9 cellular contexts compared by ENCODE assay signal in genomic region chr1:160993544-160993943, GRCh38. TPM values are rescaled to one million over a fixed set of nuclear protein-coding genes. Genes with fewer than 3 reads are reported as not detected.
DNase-seq lines count a peak whose midpoint lies in the region; ATAC-seq and TF ChIP-seq lines count a peak whose summit lies in the region.
"Had no signal": no experiment of that assay in that cellular context is flagged by ENCODE, and none has a peak within 500 bp of the region (broad histone marks: within the 10 kb centered on the region; RNA-seq: fewer than 3 reads in every experiment).

No MANE protein-coding gene starts in this region.

- H3K27ac Mint-ChIP-seq in GM23338 = no peak overlapping the region

- peaks cover 8% of the 10 kb centered on the region; the same call in 1 of the 2 replicates for H4K20me1 ChIP-seq in GM23338 (replicated peaks; ENCODE audit: insufficient read depth)

- no peaks in the 10 kb centered on the region for H3K9me2 ChIP-seq in GM23338 (ENCODE audit: insufficient read depth)

- no peak for ATAC-seq in GM23338

- H3K4me3 Mint-ChIP-seq in GM23338 = no peak overlapping the region

- H3K27ac ChIP-seq in GM23338 (ENCODE audit: low read depth) = no peak overlapping the region
- H3K27ac ChIP-seq: SK-N-MC had no signal

- peak; percentile 25 for DNase-seq in NCI-H1092 treated with DMSO at 0.1 percent for 48 hours (lab: John Stamatoyannopoulos, UW)
- DNase-seq in NCI-H1092 (lab: John Stamatoyannopoulos, UW) = no peak
- DNase-seq in NCI-H1105 treated with DMSO at 0.1 percent for 48 hours (lab: John Stamatoyannopoulos, UW) = peak; percentile 27
- peak; percentile 6 for DNase-seq in cerebellum (ENCODE audit: low spot score)
- peak; percentile 32 for DNase-seq in pons (ENCODE audit: low spot score)
- DNase-seq in T-helper 1 cell = no peak
- DNase-seq in NK-92 (lab: John Stamatoyannopoulos, UW; ENCODE audit: unreplicated experiment) = no peak
- no peak for DNase-seq in GM23338 (ENCODE audit: low spot score)

- H3K4me1 ChIP-seq in GM23338 (ENCODE audit: insufficient read depth) = peaks cover 10% of the 10 kb centered on the region

- H3K9me3 Mint-ChIP-seq in GM23338 = peaks cover 3% of the 10 kb centered on the region; the same call in 2 of the 3 replicates

- no peak overlapping the region for H2AFZ ChIP-seq in GM23338

- no peaks in the 10 kb centered on the region for H3K27me3 ChIP-seq in GM23338 (ENCODE audit: insufficient read depth)

- TF ChIP-seq CTCF in GM23338 (conservative IDR thresholded peaks at IDR 0.05; ENCODE audit: low read depth in 2 of 2) = peak in 1 of 2 experiments; percentile 15; a peak in 1 of 4 replicates

- no peaks in the 10 kb centered on the region for H3K79me2 ChIP-seq in GM23338 (replicated peaks; ENCODE audit: insufficient read depth)

- peaks cover 15% of the 10 kb centered on the region for H3K27me3 Mint-ChIP-seq in GM23338 (ENCODE audit: insufficient read depth, low read depth, poor library complexity)

- peaks cover 40% of the 10 kb centered on the region for H3K36me3 Mint-ChIP-seq in GM23338 (ENCODE audit: low read depth)

- H3K4me1 Mint-ChIP-seq in GM23338 = peaks cover 29% of the 10 kb centered on the region

- H3F3A ChIP-seq in GM23338 (replicated peaks; ENCODE audit: low read depth) = peaks cover 22% of the 10 kb centered on the region

- H3K36me3 ChIP-seq in GM23338 (ENCODE audit: insufficient read depth) = peaks cover 12% of the 10 kb centered on the region

- H3K4me2 ChIP-seq in GM23338 = no peak overlapping the region

- H3K4me3 ChIP-seq in GM23338 = no peak overlapping the region
- H3K4me3 ChIP-seq: SK-N-MC had no signal

TF ChIP-seq in GM23338, 12 proteins besides CTCF, POLR2A, EP300 and RAD21 (continues in another document):
- TF ChIP-seq NANOG (IDR thresholded peaks at IDR 0.05; ENCODE audit: borderline replicate concordance) (no peak), ZNF331 (CRISPR knock-in tag; IDR thresholded peaks at IDR 0.05; ENCODE audit: low read depth) (no peak), ZNF114 (CRISPR knock-in tag; IDR thresholded peaks at IDR 0.05) (no peak), JUNB (IDR thresholded peaks at IDR 0.05; ENCODE audit: unreplicated experiment) (no peak), ZNF462 (CRISPR knock-in tag; IDR thresholded peaks at IDR 0.05) (no peak), EZH2 (IDR thresholded peaks at IDR 0.05; ENCODE audit: low read depth, unreplicated experiment) (no peak), POLR2AphosphoS5 (IDR thresholded peaks at IDR 0.05; ENCODE audit: low read depth) (no peak), ETS1 (IDR thresholded peaks at IDR 0.05) (no peak), REST (IDR thresholded peaks at IDR 0.05; ENCODE audit: unreplicated experiment) (no peak)

RNA-seq across cellular contexts. Expression of gene F11R, which starts 27.4 kb away (rescaled TPM):
- 8.9 TPM for total RNA-seq in cerebellum
- total RNA-seq in GM23338 (2014; rRNA removed; shearing (Covaris generic)) = 169 and 194 TPM in 2 replicates
- polyA plus RNA-seq in GM23338 (2016; fragmentation: Nextera tagmentation; extraction: Ambion mirVana) = 51.0 and 51.8 TPM in 2 replicates

RNA-seq across cellular contexts. Expression of gene ITLN2, which starts 38.9 kb away (rescaled TPM):
- not detected for total RNA-seq in cerebellum
- total RNA-seq in GM23338 (2014; rRNA removed; shearing (Covaris generic)) = 7.0 and 12.8 TPM in 2 replicates
- 7.2 and 8.0 TPM in 2 replicates for polyA plus RNA-seq in GM23338 (2016; fragmentation: Nextera tagmentation; extraction: Ambion mirVana)

RNA-seq across cellular contexts. Expression of gene TSTD1, which starts 45.2 kb away (rescaled TPM):
- total RNA-seq in cerebellum = 21.6 TPM
- 94.9 and 102 TPM in 2 replicates for total RNA-seq in GM23338 (2014; rRNA removed; shearing (Covaris generic))
- polyA plus RNA-seq in GM23338 (2016; fragmentation: Nextera tagmentation; extraction: Ambion mirVana) = 244 and 257 TPM in 2 replicates

RNA-seq across cellular contexts. Expression of gene USF1, which starts 52.2 kb away (rescaled TPM):
- 61.5 TPM for total RNA-seq in cerebellum
- total RNA-seq in GM23338 (2014; rRNA removed; shearing (Covaris generic)) = 71.7 and 74.8 TPM in 2 replicates
- polyA plus RNA-seq in GM23338 (2016; fragmentation: Nextera tagmentation; extraction: Ambion mirVana) = 23.6 and 23.8 TPM in 2 replicates

Comparison
In these comparisons a context has a peak if more than half of its experiments do, and no peak if none do; other contexts are left out.
1. DNase-seq: peak in NCI-H1092 treated with DMSO at 0.1 percent for 48 hours (single experiment), NCI-H1105 treated with DMSO at 0.1 percent for 48 hours (single experiment), cerebellum (single experiment) and pons (single experiment); none in NCI-H1092 (single experiment), T-helper 1 cell (0 of 5), NK-92 (single experiment) and GM23338 (single experiment).
2. RNA of gene F11R, which starts 27.4 kb away (total RNA-seq): 169 to 194 TPM in GM23338; 8.9 TPM in cerebellum (single experiment); every median in the first group is over 10 times any median in the second.